In genomic region chr9:71096431-71097108, GRCh38 we compare ENCODE assay signal across 22 cellular contexts. TPM values are rescaled to one million over a fixed set of nuclear protein-coding genes. Genes with fewer than 3 reads are reported as not detected.
DNase-seq lines count a peak whose midpoint lies in the region; ATAC-seq and TF ChIP-seq lines count a peak whose summit lies in the region.
"Had no signal": no experiment of that assay in that cellular context is flagged by ENCODE, and none has a peak within 500 bp of the region (broad histone marks: within the 10 kb centered on the region; RNA-seq: fewer than 3 reads in every experiment).

No MANE protein-coding gene starts in this region.

- DNase-seq in DMS53 (lab: John Stamatoyannopoulos, UW) (peak; percentile 93), OCI-M1 (lab: John Stamatoyannopoulos, UW) (peak; percentile 4), left lung (peak in 1 of 2 donors; percentile 14), renal cortical epithelial cell (ENCODE audit: low read depth) (peak; percentile 32), cortex of kidney (lab: John Stamatoyannopoulos, UW) (no peak), NCI-H1417 treated with DMSO at 0.1 percent for 48 hours (lab: John Stamatoyannopoulos, UW) (no peak), DMS79 (lab: John Stamatoyannopoulos, UW) (no peak), dedifferentiated amniotic fluid mesenchymal stem cell (ENCODE audit: extremely low spot score) (no peak)
- DNase-seq: activated CD4-positive, alpha-beta T cell treated with anti-CD3 and anti-CD28 coated beads for 48 hours; activated naive CD4-positive, alpha-beta T cell; activated T-cell treated with anti-CD3 and anti-CD28 coated beads, Interleukin-2, amount 50 U/mL, for 4 hours; brain microvascular endothelial cell; Calu3; MM.1S; NCI-H146; NCI-H510A treated with DMSO at 0.1 percent for 48 hours; psoas muscle; T-helper 17 cell had no signal

- peak; percentile 49 for ATAC-seq in left lung
- ATAC-seq: activated T-cell treated with anti-CD3 and anti-CD28 coated beads, Interleukin-2, amount 50 U/mL, for 4 hours; gastroesophageal sphincter; HCT116; psoas muscle; T-helper 17 cell had no signal

- intact Hi-C loops in left lung (cut with DNase I), result no loop called here

- H3K4me1 ChIP-seq in left lung, result no peaks in the 10 kb centered on the region
- H3K4me1 ChIP-seq: gastroesophageal sphincter, psoas muscle had no signal

- no peaks in the 10 kb centered on the region for H3K27me3 ChIP-seq in left lung
- H3K27me3 ChIP-seq: brain microvascular endothelial cell, gastroesophageal sphincter had no signal

- H3K27ac ChIP-seq in left lung, result no peak overlapping the region
- H3K27ac ChIP-seq: brain microvascular endothelial cell, C4-2B, gastroesophageal sphincter, psoas muscle, RWPE1 had no signal

- no peaks in the 10 kb centered on the region for H3K36me3 ChIP-seq in left lung
- H3K36me3 ChIP-seq: brain microvascular endothelial cell, gastroesophageal sphincter had no signal

- H3K9me3 ChIP-seq in left lung, result no peaks in the 10 kb centered on the region
- H3K9me3 ChIP-seq: gastroesophageal sphincter, psoas muscle had no signal

- H3K4me3 ChIP-seq in left lung, result no peak overlapping the region
- H3K4me3 ChIP-seq: gastroesophageal sphincter, psoas muscle had no signal

- no peak for TF ChIP-seq CTCF in left lung (IDR thresholded peaks at IDR 0.05)

RNA-seq across cellular contexts. Expression of gene TRPM3, which starts 24.9 kb away (rescaled TPM):
- total RNA-seq in left lung (under 1 TPM; 0.17 to 0.21 TPM), renal cortical epithelial cell (0.35 and 2.9 TPM in 2 replicates)
- total RNA-seq: activated T-cell treated with anti-CD3 and anti-CD28 coated beads, Interleukin-2, amount 50 U/mL, for 4 hours; Calu3; T-helper 17 cell had no signal

Comparison
In these comparisons a context has a peak if more than half of its experiments do, and no peak if none do; other contexts are left out.
1. DNase-seq: peak in DMS53 (single experiment), OCI-M1 (single experiment) and renal cortical epithelial cell (single experiment); none in cortex of kidney (single experiment), NCI-H1417 treated with DMSO at 0.1 percent for 48 hours (single experiment), DMS79 (single experiment) and dedifferentiated amniotic fluid mesenchymal stem cell (single experiment).